Comparison of ENCODE assay signal across 16 cellular contexts in genomic region chr4:147599764-147600163, GRCh38. TPM values are rescaled to one million over a fixed set of nuclear protein-coding genes. Genes with fewer than 3 reads are reported as not detected.
DNase-seq lines count a peak whose midpoint lies in the region; ATAC-seq, FAIRE-seq and TF ChIP-seq lines count a peak whose summit lies in the region.
"Had no signal": no experiment of that assay in that cellular context is flagged by ENCODE, and none has a peak within 500 bp of the region (broad histone marks: within the 10 kb centered on the region; RNA-seq: fewer than 3 reads in every experiment).

No MANE protein-coding gene starts in this region.

- H3K27ac ChIP-seq in K562 (ENCODE audit: extremely low read depth, low read depth, low read length) (no peak overlapping the region), keratinocyte (ENCODE audit: control insufficient read depth, insufficient read depth, low read length) (no peak overlapping the region), suprapubic skin (no peak overlapping the region), heart right ventricle (no peak overlapping the region)
- H3K27ac ChIP-seq: colonic mucosa, right atrium auricular region, SK-N-MC had no signal

- no TSS peak for BruUV-seq in K562 (replicated peaks; lab: Mats Ljungman, UMichigan)

- CTCF ChIA-PET in K562 (lab: Yijun Ruan, JAX; ENCODE audit: low intra/inter-chr PET ratio) = no interaction called here

- TF ChIP-seq EP300 in K562 (IDR thresholded peaks at IDR 0.05; ENCODE audit: low read length) = no peak
- TF ChIP-seq EP300 in suprapubic skin (IDR thresholded peaks at IDR 0.05) = no peak

- H3K36me3 ChIP-seq in K562 (ENCODE audit: control insufficient read depth, insufficient read depth, low read length) (no peaks in the 10 kb centered on the region), keratinocyte (ENCODE audit: control insufficient read depth in 2 of 2, extremely low read depth in 1 of 2, insufficient read depth in 2 of 2, low read length in 2 of 2) (no peaks in the 10 kb centered on the region), suprapubic skin (no peaks in the 10 kb centered on the region), heart right ventricle (no peaks in the 10 kb centered on the region)
- H3K36me3 ChIP-seq: colonic mucosa, right atrium auricular region had no signal

- intact Hi-C loops in K562 (cut with micrococcal nuclease) (no loop called here), heart right ventricle (cut with DNase I) (loop anchor here in 2 of 10 donors (10.0 kb wide), 3 partner anchors 495 to 585 kb away; no protein-coding TSS in a partner anchor)

- H3K4me1 ChIP-seq in K562 (replicated peaks in 1 of 2; ENCODE audit: control insufficient read depth in 2 of 2, insufficient read depth in 2 of 2, low read length in 2 of 2) (no peaks in the 10 kb centered on the region), keratinocyte (ENCODE audit: control insufficient read depth, extremely low read depth, insufficient read depth, low read length) (peaks cover 12% of the 10 kb centered on the region), suprapubic skin (no peaks in the 10 kb centered on the region), heart right ventricle (no peaks in the 10 kb centered on the region)
- H3K4me1 ChIP-seq: colonic mucosa, right atrium auricular region had no signal

- H3K4me2 ChIP-seq in K562 (ENCODE audit: insufficient read depth, low read length) (no peak overlapping the region), keratinocyte (ENCODE audit: control insufficient read depth, extremely low read depth, insufficient read depth, low read depth, low read length) (no peak overlapping the region)

- H4K20me1 ChIP-seq in K562 (replicated peaks; ENCODE audit: control insufficient read depth, insufficient read depth, low read length) (no peaks in the 10 kb centered on the region), keratinocyte (ENCODE audit: control insufficient read depth, extremely low read depth, insufficient read depth, low read length) (no peaks in the 10 kb centered on the region)

- POLR2A ChIA-PET in K562 (lab: Yijun Ruan, JAX) = interaction anchor here (0.5 to 1.2 kb wide), 3 partner anchors 17 to 122 kb away, joined by 3 to 5 read pairs (median 5); partner anchors contain the start of gene TMEM184C

- H3K9ac ChIP-seq in K562 (ENCODE audit: insufficient read depth in 1 of 2, low read depth in 2 of 2, low read length in 2 of 2) (no peak overlapping the region), keratinocyte (ENCODE audit: control insufficient read depth, extremely low read depth, insufficient read depth, low read length) (no peak overlapping the region)

- no peak overlapping the region for H3K4me3 ChIP-seq in K562
- H3K4me3 ChIP-seq in keratinocyte (ENCODE audit: control insufficient read depth in 2 of 3, extremely low read depth in 1 of 3, insufficient read depth in 2 of 3, low read depth in 1 of 3, low read length in 3 of 3) = no peak overlapping the region
- no peak overlapping the region for H3K4me3 ChIP-seq in suprapubic skin
- H3K4me3 ChIP-seq in heart right ventricle = no peak overlapping the region
- H3K4me3 ChIP-seq: colonic mucosa, right atrium auricular region, SK-N-MC had no signal

- FAIRE-seq in K562 (lab: Jason Lieb, UNC) (no peak), keratinocyte (lab: Jason Lieb, UNC) (no peak)

- 0% methylated on average over 3 of the region's 3 CpGs for WGBS in K562 (ENCODE audit: insufficient coverage, low coverage, missing lambda C conversion rate)
- WGBS in suprapubic skin = 78% methylated on average over 3 of the region's 3 CpGs
- WGBS in heart right ventricle, 2 donors = 67 to 77% methylated on average over 3 of the region's 3 CpGs

- no peak for TF ChIP-seq RAD21 in K562 (CRISPR knock-in tag; conservative IDR thresholded peaks at IDR 0.05 in 1 of 2, IDR thresholded peaks at IDR 0.05 in 1 of 2)

- dilution Hi-C loops in keratinocyte (cut with MboI; ENCODE audit: extremely low pct_ligation_motif_present, low sequenced_read_pairs) = no loop called here

- ATAC-seq in K562 = peak; percentile 39; the same call in 2 of the 3 replicates
- no peak for ATAC-seq in heart right ventricle

- in situ Hi-C loops in K562 (cut with MboI) = loop anchor here (10.0 to 25.0 kb wide), 2 partner anchors 435 to 587 kb away; no protein-coding TSS in a partner anchor

- TF ChIP-seq CTCF in K562 (IDR thresholded peaks at IDR 0.05 in 2 of 3, conservative IDR thresholded peaks at IDR 0.05 in 1 of 3; ENCODE audit: insufficient read depth in 2 of 3, low read depth in 1 of 3, low read length in 3 of 3) (no peak), keratinocyte (optimal IDR thresholded peaks at IDR 0.05 in 1 of 3, IDR thresholded peaks at IDR 0.05 in 1 of 3, conservative IDR thresholded peaks at IDR 0.05 in 1 of 3; ENCODE audit: extremely low read depth in 1 of 3, insufficient read depth in 2 of 3, low read length in 3 of 3) (no peak), suprapubic skin (IDR thresholded peaks at IDR 0.05) (no peak), heart right ventricle (IDR thresholded peaks at IDR 0.05) (no peak)

- DNase-seq in AG08395 (ENCODE audit: low spot score) (peak; percentile 55), HS-27A (ENCODE audit: low read depth) (peak; percentile 59), K562 (ENCODE audit: extremely low read depth in 1 of 4, low spot score in 3 of 4) (no peak), keratinocyte (ENCODE audit: low read depth, low spot score) (no peak), suprapubic skin (ENCODE audit: low spot score in 2 of 2) (no peak), heart right ventricle (no peak), pons (ENCODE audit: low spot score) (no peak)
- DNase-seq in activated CD4-positive, CD25-positive, alpha-beta regulatory T cell treated with anti-CD3 and anti-CD28 coated beads, Interleukin-2, amount 50 U/mL, for 72 hours = no peak
- DNase-seq: activated gamma-delta T cell treated with Interleukin-2 at 50 U/mL for 16 hours, anterior cingulate cortex, colonic mucosa, glutamatergic neuron, NCI-H2029 treated with DMSO at 0.1 percent for 48 hours, NCI-H526 treated with DMSO at 0.1 percent for 48 hours had no signal

- H2AFZ ChIP-seq in K562 (ENCODE audit: low read depth, low read length) = no peak overlapping the region
- peak overlapping the region; percentile 16 for H2AFZ ChIP-seq in keratinocyte (ENCODE audit: control insufficient read depth, low read length)

- no peaks in the 10 kb centered on the region for H3K9me1 ChIP-seq in K562 (ENCODE audit: control insufficient read depth, insufficient read depth, low read length)
- no peaks in the 10 kb centered on the region for H3K9me1 ChIP-seq in keratinocyte (ENCODE audit: control insufficient read depth, extremely low read depth, insufficient read depth, low read length)

- H3K79me2 ChIP-seq in K562 (ENCODE audit: control insufficient read depth, insufficient read depth, low read length) (no peaks in the 10 kb centered on the region), keratinocyte (ENCODE audit: control insufficient read depth, insufficient read depth, low read length) (no peaks in the 10 kb centered on the region)

- H3K27me3 ChIP-seq in K562 (ENCODE audit: control insufficient read depth in 2 of 2, insufficient read depth in 2 of 2, low read length in 2 of 2) (peaks cover 0 to 12% of the 10 kb centered on the region in 2 experiments; a peak in 1 of 5 replicates), keratinocyte (ENCODE audit: control insufficient read depth, extremely low read depth, insufficient read depth, low read length) (no peaks in the 10 kb centered on the region), suprapubic skin (no peaks in the 10 kb centered on the region), heart right ventricle (peaks cover 0 to 5% (median 0%) of the 10 kb centered on the region in 7 donors)
- H3K27me3 ChIP-seq: colonic mucosa, right atrium auricular region had no signal

- H3K9me3 ChIP-seq in K562 (replicated peaks; ENCODE audit: control insufficient read depth, insufficient read depth, low read depth, low read length) (no peaks in the 10 kb centered on the region), keratinocyte (ENCODE audit: control insufficient read depth, low read depth, low read length) (no peaks in the 10 kb centered on the region), suprapubic skin (no peaks in the 10 kb centered on the region), heart right ventricle (no peaks in the 10 kb centered on the region)
- H3K9me3 ChIP-seq: colonic mucosa, right atrium auricular region had no signal

- TF ChIP-seq POLR2A in K562 (conservative IDR thresholded peaks at IDR 0.05) (no peak), suprapubic skin (IDR thresholded peaks at IDR 0.05) (no peak)

TF ChIP-seq in K562, 482 proteins besides CTCF, POLR2A, EP300 and RAD21 (continues in another document):
- 0 out of 2 replicates have a peak, but pooled peaks have one; percentile 23 for TF ChIP-seq C11orf30 (IDR thresholded peaks at IDR 0.05; ENCODE audit: low read depth)

RNA-seq across cellular contexts. Expression of gene TMEM184C, which starts 17.4 kb away (rescaled TPM):
- total RNA-seq in K562 (2011; cell fraction: chromatin; rRNA removed; ENCODE audit: low replicate concordance) = 23.6 and 25.2 TPM in 2 replicates
- 14.2 and 16.7 TPM in 2 replicates for total RNA-seq in K562 (2011; cell fraction: nucleolus; rRNA removed)
- total RNA-seq in K562 (2011; cell fraction: nucleoplasm; rRNA removed) = 21.8 and 26.3 TPM in 2 replicates
- total RNA-seq in K562 (2014; rRNA removed) (11.8 and 14.2 TPM in 2 replicates), K562 (2014; rRNA removed; fragmentation: Illumina TruSeq; extraction: Trizol) (19.7 and 20.1 TPM in 2 replicates), K562 (2015; rRNA removed; fragmentation: Illumina TruSeq; extraction: Trizol) (19.8 and 20.6 TPM in 2 replicates), K562 (2021) (18.2 and 20.9 TPM in 2 replicates), suprapubic skin (10 to 100 TPM; 17.1 to 29.8 (median 21.1) TPM), heart right ventricle (10 to 100 TPM; 18.9 to 30.5 (median 21.4) TPM)
- polyA plus RNA-seq in K562 (2011; rRNA removed) (18.6 and 20.2 TPM in 2 replicates), K562 (2014; fragmentation: Illumina TruSeq; extraction: Trizol) (20.3 and 24.2 TPM in 2 replicates), K562 (2014; fragmentation: Nextera tagmentation; extraction: Ambion mirVana) (1 to 10 TPM; 3.9 to 4.8 TPM), K562 (2014; rRNA removed) (8.0 and 10.5 TPM in 2 replicates), keratinocyte (18.0 to 32.2 TPM (median 22.1 TPM) in 3 replicates), heart right ventricle (10 to 100 TPM in 1 of 2 donors, 1 to 10 TPM in 1; 3.2 to 11.2 TPM)
- 4.1 and 6.2 TPM in 2 replicates for polyA plus RNA-seq in K562 (2011; cell fraction: cytosol; rRNA removed)
- polyA plus RNA-seq in K562 (2011; cell fraction: nucleus; rRNA removed) = 6.3 and 8.0 TPM in 2 replicates
- 13.6 and 13.9 TPM in 2 replicates for polyA plus RNA-seq in K562 (2012)
- 17.4 and 28.0 TPM in 2 replicates for polyA minus RNA-seq in K562 (2011; rRNA and poly(A)+ RNA removed)
- polyA minus RNA-seq in K562 (2011; cell fraction: cytosol; rRNA and poly(A)+ RNA removed) = 11.4 and 15.8 TPM in 2 replicates
- 7.5 and 14.6 TPM in 2 replicates for polyA minus RNA-seq in K562 (2011; cell fraction: nucleus; rRNA and poly(A)+ RNA removed)
- polyA plus RNA-seq in keratinocyte (2011; ENCODE audit: low read depth) = 18.9 TPM
- polyA plus RNA-seq in keratinocyte (2011; cell fraction: cytosol; rRNA removed) = 12.2 and 23.3 TPM in 2 replicates
- polyA plus RNA-seq in keratinocyte (2011; cell fraction: nucleus; rRNA removed) = 18.8 and 19.0 TPM in 2 replicates
- 20.3 and 21.1 TPM in 2 replicates for polyA plus RNA-seq in keratinocyte (2012; ENCODE audit: low replicate concordance)
- polyA minus RNA-seq in keratinocyte = 13.5 to 40.8 TPM (median 36.4 TPM) in 3 replicates
- 18.0 TPM for polyA minus RNA-seq in keratinocyte (2011; cell fraction: cytosol; rRNA and poly(A)+ RNA removed)
- 19.3 and 37.4 TPM in 2 replicates for polyA minus RNA-seq in keratinocyte (2011; cell fraction: nucleus; rRNA and poly(A)+ RNA removed)

Comparison
In these comparisons a context has a peak if more than half of its experiments do, and no peak if none do; other contexts are left out.
1. DNase-seq: peak in AG08395 (single experiment) and HS-27A (single experiment); none in K562 (0 of 4), keratinocyte (single experiment), suprapubic skin (0 of 2), heart right ventricle (0 of 2), pons (single experiment) and activated CD4-positive, CD25-positive, alpha-beta regulatory T cell treated with anti-CD3 and anti-CD28 coated beads, Interleukin-2, amount 50 U/mL, for 72 hours (single experiment).